ENCODE assay signal across 17 cellular contexts in the genomic region with DNA sequence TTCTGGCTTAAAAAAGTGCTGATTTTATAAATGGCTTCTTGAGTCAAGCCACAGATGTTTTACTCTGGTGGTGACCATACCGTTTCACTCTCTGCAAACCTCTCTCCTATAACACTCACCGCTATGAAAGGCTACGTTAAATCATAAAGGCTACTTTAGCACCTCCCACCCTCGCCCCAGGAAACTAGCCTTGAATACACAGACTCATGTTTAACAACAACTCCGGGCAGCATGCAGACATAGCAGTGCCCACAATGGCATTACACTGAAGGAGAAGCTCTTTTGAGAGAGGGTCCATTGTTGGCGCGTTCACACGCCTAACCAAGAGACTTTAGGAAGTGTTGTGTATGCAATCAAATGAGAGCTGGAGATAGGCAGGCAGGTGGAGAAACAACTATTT. TPM values are rescaled to one million over a fixed set of nuclear protein-coding genes. Genes with fewer than 3 reads are reported as not detected.
DNase-seq lines count a peak whose midpoint lies in the region; ATAC-seq and TF ChIP-seq lines count a peak whose summit lies in the region.
"Had no signal": no experiment of that assay in that cellular context is flagged by ENCODE, and none has a peak within 500 bp of the region (broad histone marks: within the 10 kb centered on the region; RNA-seq: fewer than 3 reads in every experiment).

No MANE protein-coding gene starts in this region.

- H3K27me3 ChIP-seq in H7 (ENCODE audit: control insufficient read depth, insufficient read depth, low read length) (0 out of 2 replicates have a peak, but pooled peaks cover 4% of the 10 kb centered on the region), endodermal cell (ENCODE audit: control insufficient read depth, insufficient read depth, low read length, poor library complexity, severe bottlenecking) (peaks cover 21% of the 10 kb centered on the region), right atrium auricular region (no peaks in the 10 kb centered on the region), mesendoderm (ENCODE audit: insufficient read depth, low read length, poor library complexity) (no peaks in the 10 kb centered on the region)
- H3K27me3 ChIP-seq: SJSA1 had no signal

- DNase-seq in H7: peak; percentile 14
- peak; percentile 37 for DNase-seq in NCI-H2029 treated with DMSO at 0.1 percent for 48 hours (lab: John Stamatoyannopoulos, UW)
- DNase-seq in NCI-H526 treated with DMSO at 0.1 percent for 48 hours (lab: John Stamatoyannopoulos, UW): peak; percentile 46
- DNase-seq in endodermal cell: peak; percentile 51
- DNase-seq in epidermal melanocyte (ENCODE audit: insufficient read length, low spot score): no peak
- DNase-seq in right atrium auricular region (ENCODE audit: low spot score): no peak
- no peak for DNase-seq in mesendoderm
- DNase-seq: activated CD4-positive, alpha-beta T cell treated with anti-CD3 and anti-CD28 coated beads, Interleukin-2, amount 50 U/mL, for 4 hours; activated T-cell treated with anti-CD3 and anti-CD28 coated beads, Interleukin-2, amount 50 U/mL, for 72 hours; left colon; stimulated activated naive CD4-positive, alpha-beta T cell had no signal

- no peaks in the 10 kb centered on the region for H3K79me2 ChIP-seq in mesendoderm (ENCODE audit: control insufficient read depth, insufficient read depth, low read length)
- H3K79me2 ChIP-seq: parathyroid adenoma had no signal

- no peak overlapping the region for H2BK15ac ChIP-seq in mesendoderm (replicated peaks; ENCODE audit: low read depth)

- no peak for ATAC-seq in GM21390 (IDR thresholded peaks at IDR 0.05; ENCODE audit: unreplicated experiment)
- ATAC-seq: activated T-cell treated with anti-CD3 and anti-CD28 coated beads, Interleukin-2, amount 50 U/mL, for 72 hours; left colon had no signal

- no peak overlapping the region for H2BK5ac ChIP-seq in mesendoderm (ENCODE audit: low read length)

- H2AK5ac ChIP-seq in mesendoderm (ENCODE audit: low read length): no peak overlapping the region

- H3K79me1 ChIP-seq in mesendoderm (ENCODE audit: low read length): no peaks in the 10 kb centered on the region

- H3K36me3 ChIP-seq in H7 (replicated peaks; ENCODE audit: control insufficient read depth, insufficient read depth, low read length) (no peaks in the 10 kb centered on the region), endodermal cell (ENCODE audit: control insufficient read depth, insufficient read depth, low read length) (no peaks in the 10 kb centered on the region), right atrium auricular region (no peaks in the 10 kb centered on the region), mesendoderm (ENCODE audit: control insufficient read depth, insufficient read depth, low read length) (no peaks in the 10 kb centered on the region)
- H3K36me3 ChIP-seq: SJSA1 had no signal

- H3K23ac ChIP-seq in mesendoderm (ENCODE audit: low read length): no peak overlapping the region

- no peaks in the 10 kb centered on the region for H3K36me3 Mint-ChIP-seq in endodermal cell (ENCODE audit: low read depth)

- no peak overlapping the region for H3K4me2 ChIP-seq in mesendoderm (ENCODE audit: low read length)

- no peak overlapping the region for H4K5ac ChIP-seq in mesendoderm (ENCODE audit: low read length)

- no peak overlapping the region for H3K4me3 Mint-ChIP-seq in endodermal cell
- H3K4me3 Mint-ChIP-seq: activated T-cell treated with anti-CD3 and anti-CD28 coated beads, Interleukin-2, amount 50 U/mL, for 72 hours had no signal

- H3K9me3 Mint-ChIP-seq in endodermal cell: no peaks in the 10 kb centered on the region
- H3K9me3 Mint-ChIP-seq: activated T-cell treated with anti-CD3 and anti-CD28 coated beads, Interleukin-2, amount 50 U/mL, for 72 hours had no signal

- H3K27me3 Mint-ChIP-seq in endodermal cell (ENCODE audit: insufficient read depth): peaks cover 3% of the 10 kb centered on the region

- no peak overlapping the region for H4K8ac ChIP-seq in mesendoderm (ENCODE audit: low read depth, low read length)

- no peaks in the 10 kb centered on the region for H3K9me3 ChIP-seq in endodermal cell (ENCODE audit: control insufficient read depth, low read length)
- no peaks in the 10 kb centered on the region for H3K9me3 ChIP-seq in right atrium auricular region
- H3K9me3 ChIP-seq: SJSA1 had no signal

- H3K18ac ChIP-seq in mesendoderm (ENCODE audit: low read length): no peak overlapping the region

- no peak for TF ChIP-seq CTCF in endodermal cell (conservative IDR thresholded peaks at IDR 0.05)
- no peak for TF ChIP-seq CTCF in right atrium auricular region (IDR thresholded peaks at IDR 0.05)

- H3K4me1 Mint-ChIP-seq in endodermal cell: peaks cover 3% of the 10 kb centered on the region

- H3K56ac ChIP-seq in mesendoderm (ENCODE audit: low read length): no peak overlapping the region

- no peak overlapping the region for H2BK120ac ChIP-seq in mesendoderm (ENCODE audit: low read depth, low read length)

- H3K4me3 ChIP-seq in H7 (ENCODE audit: insufficient read depth, low read depth, low read length) (no peak overlapping the region), endodermal cell (ENCODE audit: low read length) (no peak overlapping the region), right atrium auricular region (no peak overlapping the region), mesendoderm (ENCODE audit: low read length) (no peak overlapping the region)
- H3K4me3 ChIP-seq: SJSA1 had no signal

- H3K4ac ChIP-seq in mesendoderm (ENCODE audit: low read depth, low read length): no peak overlapping the region

- H3K9ac ChIP-seq in endodermal cell (ENCODE audit: extremely low read depth, low read length, poor library complexity, severe bottlenecking): no peak overlapping the region
- H3K9ac ChIP-seq in mesendoderm (ENCODE audit: low read length): no peak overlapping the region
- H3K9ac ChIP-seq: parathyroid adenoma had no signal

- WGBS in endodermal cell (ENCODE audit: insufficient coverage in 1 of 2, insufficient read length in 1 of 2), 2 experiments: 39 to 42% methylated on average over 4 to 8 of the region's 8 CpGs
- WGBS in mesendoderm (ENCODE audit: extremely low coverage, insufficient coverage, low lambda C conversion rate): no CpG with 5 or more reads among the region's 8 CpGs

- no peak overlapping the region for H3K27ac Mint-ChIP-seq in endodermal cell
- H3K27ac Mint-ChIP-seq: activated T-cell treated with anti-CD3 and anti-CD28 coated beads, Interleukin-2, amount 50 U/mL, for 72 hours had no signal

- H3K27ac ChIP-seq in endodermal cell (ENCODE audit: low read depth, low read length) (peak overlapping the region; percentile 27), right atrium auricular region (no peak overlapping the region), mesendoderm (ENCODE audit: low read depth, low read length) (no peak overlapping the region)
- H3K27ac ChIP-seq: epithelial cell of prostate, parathyroid adenoma, SJSA1 had no signal

- H3K4me1 ChIP-seq in endodermal cell (ENCODE audit: control insufficient read depth, insufficient read depth, low read length) (no peaks in the 10 kb centered on the region), right atrium auricular region (no peaks in the 10 kb centered on the region), mesendoderm (ENCODE audit: control insufficient read depth, low read depth, low read length) (no peaks in the 10 kb centered on the region)
- H3K4me1 ChIP-seq: parathyroid adenoma, SJSA1 had no signal

RNA-seq across cellular contexts. Expression of gene MYT1L, which starts 5.5 kb away (rescaled TPM):
- 0.18 TPM in 1 of 2 replicates, not detected in the other for total RNA-seq in H7 (2014; rRNA removed; shearing (Covaris generic))
- not detected for total RNA-seq in endodermal cell
- polyA plus RNA-seq in endodermal cell (2013, experiment 1 of 2): 4.6 TPM
- polyA plus RNA-seq in endodermal cell (2013, experiment 2 of 2): 6.5 TPM
- total RNA-seq in right atrium auricular region: not detected
- 0.07 TPM for polyA plus RNA-seq in mesendoderm (2013, experiment 1 of 2)
- 0.08 TPM for polyA plus RNA-seq in mesendoderm (2013, experiment 2 of 2)
- total RNA-seq: HT1080, M059J had no signal

Comparison
In these comparisons a context has a peak if more than half of its experiments do, and no peak if none do; other contexts are left out.
1. DNase-seq: peak in H7 (single experiment), NCI-H2029 treated with DMSO at 0.1 percent for 48 hours (single experiment), NCI-H526 treated with DMSO at 0.1 percent for 48 hours (single experiment) and endodermal cell (single experiment); none in epidermal melanocyte (single experiment), right atrium auricular region (single experiment) and mesendoderm (single experiment).